ENCODE assay signal across 35 cellular contexts in genomic region chr6:155587817-155588216, GRCh38.
"Had no signal": no experiment of that assay in that cellular context is flagged by ENCODE, and none has a peak within 500 bp of the region (broad histone marks: within the 10 kb centered on the region; RNA-seq: fewer than 3 reads in every experiment).

No MANE protein-coding gene starts in this region.

- DNase-seq: Karpas-422, Kasumi-1, MG63, MM.1S, MV-4-11, NCI-H1048, NCI-H1092, NCI-H1092 treated with DMSO at 0.1 percent for 48 hours, NCI-H1105, NCI-H1105 treated with DMSO at 0.1 percent for 48 hours, NCI-H1417, NCI-H1417 treated with DMSO at 0.1 percent for 48 hours, NCI-H1436, NCI-H1436 treated with DMSO at 0.1 percent for 48 hours, NCI-H146, NCI-H1694, NCI-H1694 treated with DMSO at 0.1 percent for 48 hours, NCI-H187, NCI-H187 treated with DMSO at 0.1 percent for 48 hours, NCI-H1930, NCI-H2029, NCI-H2029 treated with DMSO at 0.1 percent for 48 hours, NCI-H2081, NCI-H2081 treated with DMSO at 0.1 percent for 48 hours, NCI-H2107, NCI-H2171, NCI-H2171 treated with DMSO at 0.1 percent for 48 hours, NCI-H2227 treated with DMSO at 0.1 percent for 48 hours, NCI-H226, NCI-H345, NCI-H446, NCI-H446 treated with DMSO at 0.1 percent for 48 hours, NCI-H510A, NCI-H510A treated with DMSO at 0.1 percent for 48 hours, NCI-H524 had no signal

- H3K9me3 ChIP-seq: MG63 had no signal

- H3K36me3 ChIP-seq: MG63 had no signal

- H3K27me3 ChIP-seq: MG63 had no signal

- H3K4me3 ChIP-seq: MG63 had no signal
